20 cellular contexts compared by ENCODE assay signal in the genomic region with DNA sequence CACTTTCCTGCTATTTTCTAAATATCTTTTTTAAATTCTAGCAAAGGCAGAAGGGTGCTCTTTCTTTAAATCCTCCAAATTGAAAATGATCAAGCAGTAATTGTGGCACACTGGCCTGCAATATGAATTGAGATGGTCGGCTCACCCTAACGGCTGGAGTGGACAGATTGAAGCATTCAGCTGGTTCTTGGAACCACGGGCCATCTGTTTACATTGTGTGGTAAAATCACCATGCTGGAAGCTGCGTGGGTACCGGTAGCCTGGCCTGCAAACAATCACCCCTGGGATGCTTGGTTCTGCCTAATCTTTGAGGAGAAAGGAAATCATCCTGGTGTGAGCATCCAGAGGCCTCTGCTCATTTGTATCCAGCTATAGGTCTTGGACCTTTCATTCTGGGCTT.
DNase-seq lines count a peak whose midpoint lies in the region; ATAC-seq, FAIRE-seq and TF ChIP-seq lines count a peak whose summit lies in the region.
"Had no signal": no experiment of that assay in that cellular context is flagged by ENCODE, and none has a peak within 500 bp of the region (broad histone marks: within the 10 kb centered on the region; RNA-seq: fewer than 3 reads in every experiment).

No MANE protein-coding gene starts in this region.

- H3K14ac ChIP-seq in H1 (ENCODE audit: insufficient read length) = no peak overlapping the region

- H2BK20ac ChIP-seq in H1 (ENCODE audit: low read length) = no peak overlapping the region; the same call in 1 of the 2 replicates

- no peaks in the 10 kb centered on the region for H3K4me1 Mint-ChIP-seq in effector memory CD8-positive, alpha-beta T cell (ENCODE audit: low read depth in 2 of 2)

- H4K20me1 ChIP-seq in H1 (replicated peaks in 1 of 2; ENCODE audit: control insufficient read depth in 1 of 2, insufficient read depth in 2 of 2, low read length in 2 of 2) = no peaks in the 10 kb centered on the region

- H3K4me3 ChIP-seq in H1 (ENCODE audit: extremely low read depth in 1 of 4, insufficient read depth in 2 of 4, low read depth in 3 of 4, low read length in 4 of 4) (no peak overlapping the region), MG63 (no peak overlapping the region)
- H3K4me3 ChIP-seq: GM12878, GM23338 had no signal

- no peak overlapping the region for H3K4me2 ChIP-seq in H1 (ENCODE audit: insufficient read depth in 1 of 2, low read depth in 2 of 2, low read length in 2 of 2)
- H3K4me2 ChIP-seq: GM23338 had no signal

- H3K56ac ChIP-seq in H1 (replicated peaks; ENCODE audit: insufficient read length, low read depth, low read length) = no peak overlapping the region

- FAIRE-seq in H1 (lab: Jason Lieb, UNC) = no peak
- FAIRE-seq: GM12878 had no signal

- H3K4ac ChIP-seq in H1 (replicated peaks; ENCODE audit: insufficient read length, low read depth, low read length) = no peak overlapping the region

- TF ChIP-seq CTCF in H1 (IDR thresholded peaks at IDR 0.05; ENCODE audit: control extremely low read depth in 1 of 3, insufficient read depth in 1 of 3, low read depth in 1 of 3, low read length in 3 of 3) = no peak

- TF ChIP-seq EP300 in H1 (IDR thresholded peaks at IDR 0.05; ENCODE audit: borderline replicate concordance in 1 of 2, low read depth in 2 of 2, low read length in 2 of 2) = no peak

- H3K79me2 ChIP-seq in H1 (ENCODE audit: control insufficient read depth in 1 of 2, insufficient read depth in 2 of 2, low read length in 2 of 2) = no peaks in the 10 kb centered on the region

- no peak overlapping the region for H2BK12ac ChIP-seq in H1 (ENCODE audit: low read depth, low read length)

- CTCF ChIA-PET in H1 (lab: Charles Lee; ENCODE audit: partially characterized antibody) = interaction anchor here (0.6 to 2.0 kb wide), 4 partner anchors 8 to 1850 kb away, joined by 3 to 5 read pairs (median 3); no protein-coding TSS in a partner anchor

- no peak overlapping the region for H3K27ac Mint-ChIP-seq in effector memory CD8-positive, alpha-beta T cell
- H3K27ac Mint-ChIP-seq: CD14-positive monocyte; GM23338; T-helper 1 cell treated with Interleukin-12 subunit alpha and Interleukin-12 subunit beta and Interleukin-4 antibody, amounts not matched to agents 30 μg/mL and 1 μg/mL, for 36 hours had no signal

- no peak for ATAC-seq in effector memory CD8-positive, alpha-beta T cell (replicated peaks)
- ATAC-seq: GM12878, GM23338, HCT116, PC-3 had no signal

- H3K79me1 ChIP-seq in H1 (ENCODE audit: low read depth, low read length) = no peaks in the 10 kb centered on the region

- 89% methylated on average over 5 of the region's 5 CpGs; no CpG with 5 or more reads in 1 of the 2 experiments for WGBS in H1 (ENCODE audit: extremely low coverage in 1 of 2, insufficient coverage in 1 of 2, insufficient read length in 1 of 2, insufficient replicate concordance in 2 of 2, low coverage in 1 of 2, low lambda C conversion rate in 2 of 2, missing lambda C conversion rate in 1 of 2), 2 experiments

- no peak overlapping the region for H4K5ac ChIP-seq in H1 (ENCODE audit: insufficient read length, low read depth, low read length)

- TF ChIP-seq POLR2A in H1 (IDR thresholded peaks at IDR 0.05; ENCODE audit: control extremely low read depth in 1 of 2, low read depth in 2 of 2, low read length in 2 of 2) = no peak

- peak; percentile 28 for DNase-seq in DMS 273 treated with DMSO at 0.1 percent for 48 hours (lab: John Stamatoyannopoulos, UW)
- DNase-seq in NCI-H69 (lab: John Stamatoyannopoulos, UW) = peak; percentile 96
- no peak for DNase-seq in H1 (ENCODE audit: low read depth in 1 of 2, low spot score in 2 of 2)
- DNase-seq in MG63 = no peak
- DNase-seq in effector memory CD8-positive, alpha-beta T cell = no peak
- no peak for DNase-seq in putamen (ENCODE audit: low spot score)
- no peak for DNase-seq in stimulated activated CD4-positive, alpha-beta T cell treated with anti-CD3 and anti-CD28 coated beads, Interleukin-2, amount 100 ng/mL, for 24 hours
- DNase-seq: ACHN, DMS153, KBM-7, NCI-H1436, NCI-H2081 treated with DMSO at 0.1 percent for 48 hours, NCI-H82, PC-3 had no signal

- POLR2A ChIA-PET in H1 (lab: Charles Lee; ENCODE audit: partially characterized antibody) = no interaction called here

- H4K8ac ChIP-seq in H1 (ENCODE audit: extremely low read depth, insufficient read depth, low read length) = no peak overlapping the region

- H2BK120ac ChIP-seq in H1 (replicated peaks; ENCODE audit: low read depth, low read length) = no peak overlapping the region

- peaks cover 0 to 4% (median 1%) of the 10 kb centered on the region in 4 experiments; a peak in 1 of 7 replicates for H3K4me1 ChIP-seq in H1 (replicated peaks in 1 of 4; ENCODE audit: control insufficient read depth in 3 of 4, insufficient read depth in 4 of 4, low read length in 3 of 4)

- no peak overlapping the region for H3K27ac ChIP-seq in H1 (ENCODE audit: low read depth, low read length)
- H3K27ac ChIP-seq: RWPE1 had no signal

- no peak overlapping the region for H3K4me3 Mint-ChIP-seq in effector memory CD8-positive, alpha-beta T cell
- H3K4me3 Mint-ChIP-seq: CD14-positive monocyte; GM23338; T-helper 1 cell treated with Interleukin-12 subunit alpha and Interleukin-12 subunit beta and Interleukin-4 antibody, amounts not matched to agents 30 μg/mL and 1 μg/mL, for 36 hours had no signal

- H3K36me3 ChIP-seq in H1 (ENCODE audit: control insufficient read depth in 2 of 4, insufficient read depth in 4 of 4, low read length in 3 of 4) = no peaks in the 10 kb centered on the region; a peak in 1 of 8 replicates
- H3K36me3 ChIP-seq in MG63 = no peaks in the 10 kb centered on the region

- no peak overlapping the region for H3K18ac ChIP-seq in H1 (ENCODE audit: extremely low read depth, low read length)

- H2BK5ac ChIP-seq in H1 (ENCODE audit: low read depth, low read length) = no peak overlapping the region

- H4K91ac ChIP-seq in H1 (replicated peaks; ENCODE audit: insufficient read length, low read length) = peak overlapping the region; percentile 14

- TF ChIP-seq RAD21 in H1 (IDR thresholded peaks at IDR 0.05 in 1 of 2, conservative IDR thresholded peaks at IDR 0.05 in 1 of 2; ENCODE audit: low read depth in 2 of 2, low read length in 2 of 2) = no peak

- H2BK15ac ChIP-seq in H1 (ENCODE audit: low read length) = no peak overlapping the region

- no peaks in the 10 kb centered on the region for H3K27me3 ChIP-seq in H1 (replicated peaks in 1 of 4; ENCODE audit: control insufficient read depth in 3 of 4, extremely low read depth in 1 of 4, insufficient read depth in 3 of 4, low read length in 3 of 4)
- H3K27me3 ChIP-seq in MG63 = no peaks in the 10 kb centered on the region

- H3K9ac ChIP-seq in H1 (replicated peaks in 1 of 4; ENCODE audit: extremely low read depth in 1 of 4, low read depth in 3 of 4, low read length in 3 of 4) = no peak overlapping the region

- no peak overlapping the region for H3K23ac ChIP-seq in H1 (ENCODE audit: insufficient read length)

- H3K9me3 ChIP-seq in H1 (ENCODE audit: insufficient read depth in 2 of 2, low read depth in 1 of 2, low read length in 1 of 2) (no peaks in the 10 kb centered on the region; a peak in 1 of 4 replicates), MG63 (peaks cover 4% of the 10 kb centered on the region; the same call in 1 of the 2 replicates)

- no peak overlapping the region for H2AK5ac ChIP-seq in H1 (ENCODE audit: low read depth, low read length)

- H2AFZ ChIP-seq in H1 (ENCODE audit: low read length) = no peak overlapping the region
- H2AFZ ChIP-seq: GM23338 had no signal

- no peaks in the 10 kb centered on the region for H3K23me2 ChIP-seq in H1 (ENCODE audit: low read depth, low read length)

- no peaks in the 10 kb centered on the region for H3K27me3 Mint-ChIP-seq in effector memory CD8-positive, alpha-beta T cell

- no peaks in the 10 kb centered on the region for H3K36me3 Mint-ChIP-seq in effector memory CD8-positive, alpha-beta T cell (ENCODE audit: insufficient read depth)
- H3K36me3 Mint-ChIP-seq: CD14-positive monocyte had no signal

- H3K9me3 Mint-ChIP-seq in effector memory CD8-positive, alpha-beta T cell = peaks cover 0 to 2% of the 10 kb centered on the region in 2 donors

TF ChIP-seq in H1, 55 proteins besides CTCF, POLR2A, EP300 and RAD21 (continues in another document):
- TF ChIP-seq, protein P1, sequence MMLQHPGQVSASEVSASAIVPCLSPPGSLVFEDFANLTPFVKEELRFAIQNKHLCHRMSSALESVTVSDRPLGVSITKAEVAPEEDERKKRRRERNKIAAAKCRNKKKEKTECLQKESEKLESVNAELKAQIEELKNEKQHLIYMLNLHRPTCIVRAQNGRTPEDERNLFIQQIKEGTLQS (IDR thresholded peaks at IDR 0.05; ENCODE audit: insufficient read depth, low read depth, low read length) = no peak
- TF ChIP-seq SIX5 (IDR thresholded peaks at IDR 0.05; ENCODE audit: low read depth, low read length) (no peak), YY1 (IDR thresholded peaks at IDR 0.05; ENCODE audit: low read depth, low read length) (no peak), TBP (IDR thresholded peaks at IDR 0.05; ENCODE audit: low read depth, low read length) (no peak), PHF8 (conservative IDR thresholded peaks at IDR 0.05; ENCODE audit: low read depth, low read length) (no peak), SP4 (IDR thresholded peaks at IDR 0.05; ENCODE audit: low read length) (no peak), EGR1 (IDR thresholded peaks at IDR 0.05; ENCODE audit: borderline replicate concordance, low read depth, low read length) (no peak), SIRT6 (IDR thresholded peaks at IDR 0.05; ENCODE audit: low read length) (no peak), KDM5A (IDR thresholded peaks at IDR 0.05; ENCODE audit: low read length) (no peak), POLR2AphosphoS5 (IDR thresholded peaks at IDR 0.05; ENCODE audit: low read depth, low read length) (no peak)

Comparison
In these comparisons a context has a peak if more than half of its experiments do, and no peak if none do; other contexts are left out.
1. DNase-seq: peak in DMS 273 treated with DMSO at 0.1 percent for 48 hours (single experiment) and NCI-H69 (single experiment); none in H1 (0 of 2), MG63 (single experiment), effector memory CD8-positive, alpha-beta T cell (0 of 3), putamen (single experiment) and stimulated activated CD4-positive, alpha-beta T cell treated with anti-CD3 and anti-CD28 coated beads, Interleukin-2, amount 100 ng/mL, for 24 hours (0 of 2).